ENCODE assay signal across 32 cellular contexts in genomic region chr4:10706236-10706635, GRCh38. TPM values are rescaled to one million over a fixed set of nuclear protein-coding genes. Genes with fewer than 3 reads are reported as not detected.
DNase-seq lines count a peak whose midpoint lies in the region; FAIRE-seq and TF ChIP-seq lines count a peak whose summit lies in the region.
"Had no signal": no experiment of that assay in that cellular context is flagged by ENCODE, and none has a peak within 500 bp of the region (broad histone marks: within the 10 kb centered on the region; RNA-seq: fewer than 3 reads in every experiment).

No MANE protein-coding gene starts in this region.

- H3K4me2 ChIP-seq in endothelial cell of umbilical vein (ENCODE audit: insufficient read depth, low read length) = no peak overlapping the region

- no peaks in the 10 kb centered on the region for H3K79me2 ChIP-seq in endothelial cell of umbilical vein (ENCODE audit: control insufficient read depth, insufficient read depth, low read length)

- intact Hi-C loops in endothelial cell of umbilical vein (cut with micrococcal nuclease) = no loop called here
- intact Hi-C loops in prostate gland (cut with DNase I) = no loop called here

- CTCF ChIA-PET in endothelial cell of umbilical vein (lab: Charles Lee) = no interaction called here

- dilution Hi-C loops in endothelial cell of umbilical vein (cut with MboI; ENCODE audit: extremely low pct_ligation_motif_present, low sequenced_read_pairs) = no loop called here

- H3K36me3 ChIP-seq in endothelial cell of umbilical vein (ENCODE audit: control insufficient read depth in 2 of 2, extremely low read depth in 1 of 2, insufficient read depth in 2 of 2, low read length in 2 of 2) (no peaks in the 10 kb centered on the region), prostate gland (no peaks in the 10 kb centered on the region)
- H3K36me3 ChIP-seq: heart right ventricle, upper lobe of left lung had no signal

- H3K4me1 Mint-ChIP-seq in osteocyte (ENCODE audit: unreplicated experiment) = peaks cover 24% of the 10 kb centered on the region
- H3K4me1 Mint-ChIP-seq: CD4-positive, alpha-beta memory T cell had no signal

- no peak for TF ChIP-seq CTCF in endothelial cell of umbilical vein (IDR thresholded peaks at IDR 0.05; ENCODE audit: extremely low read depth in 1 of 2, insufficient read depth in 1 of 2, low read depth in 1 of 2, low read length in 2 of 2)
- no peak for TF ChIP-seq CTCF in prostate gland (IDR thresholded peaks at IDR 0.05)
- TF ChIP-seq CTCF in osteocyte (IDR thresholded peaks at IDR 0.05) = no peak

- no peaks in the 10 kb centered on the region for H3K9me3 ChIP-seq in endothelial cell of umbilical vein (replicated peaks; ENCODE audit: control insufficient read depth, insufficient read depth, low read length)
- no peaks in the 10 kb centered on the region for H3K9me3 ChIP-seq in prostate gland
- H3K9me3 ChIP-seq: heart right ventricle, upper lobe of left lung had no signal

- H3K4me3 Mint-ChIP-seq in osteocyte (ENCODE audit: unreplicated experiment) = no peak overlapping the region
- H3K4me3 Mint-ChIP-seq: activated CD8-positive, alpha-beta T cell treated with anti-CD3 and anti-CD28 coated beads, Interleukin-2, amount 10 ng/mL, durations not matched to agents 7 days and 5 days; memory B cell had no signal

- DNase-seq in NCI-H2196 (lab: John Stamatoyannopoulos, UW; ENCODE audit: unreplicated experiment) (peak; percentile 52), NCI-H2196 treated with DMSO at 0.1 percent for 48 hours (lab: John Stamatoyannopoulos, UW; ENCODE audit: unreplicated experiment) (no peak), RPMI7951 (ENCODE audit: low read depth) (peak; percentile 0), endothelial cell of umbilical vein (ENCODE audit: low read depth, low spot score) (peak; percentile 50), prostate gland (ENCODE audit: low spot score) (peak; percentile 54), osteocyte (ENCODE audit: extremely low spot score, unreplicated experiment) (no peak), HuH-7.5 (ENCODE audit: low spot score) (no peak)
- no peak for DNase-seq in stimulated activated CD8-positive, alpha-beta memory T cell treated with anti-CD3 and anti-CD28 coated beads, Interleukin-4, amount 100 ng/mL, for 48 hours
- DNase-seq: activated CD4-positive, alpha-beta T cell treated with anti-CD3 and anti-CD28 coated beads for 1 hour; activated CD8-positive, alpha-beta T cell treated with anti-CD3 and anti-CD28 coated beads, Interleukin-2, amount 10 ng/mL, durations not matched to agents 7 days and 5 days; activated effector memory CD4-positive, alpha-beta T cell treated with anti-CD3 and anti-CD28 coated beads, Interleukin-2, amount 50 U/mL, for 16 hours; activated T-cell treated with anti-CD3 and anti-CD28 coated beads for 4 hours; CD4-positive, alpha-beta memory T cell; DMS 273 treated with DMSO at 0.1 percent for 48 hours; HCEC 1CT; heart right ventricle; naive B cell; NCI-H1436; NCI-H2171; NCI-H69; nucleus accumbens; Right ventricle myocardium superior; substantia nigra; T1000; upper lobe of left lung had no signal

- H3K9me1 ChIP-seq in endothelial cell of umbilical vein (replicated peaks; ENCODE audit: control insufficient read depth, extremely low read depth, insufficient read depth, low read length) = no peaks in the 10 kb centered on the region

- H2AFZ ChIP-seq in endothelial cell of umbilical vein (ENCODE audit: low read depth, low read length) = no peak overlapping the region

- POLR2A ChIA-PET in endothelial cell of umbilical vein (lab: Charles Lee) = no interaction called here

- no peak overlapping the region for H3K9ac ChIP-seq in endothelial cell of umbilical vein (replicated peaks; ENCODE audit: extremely low read depth, insufficient read depth, low read length)

- 21% methylated on average over 1 of the region's 1 CpG for WGBS in prostate gland

- no peak overlapping the region for H3K4me3 ChIP-seq in endothelial cell of umbilical vein (replicated peaks in 1 of 3; ENCODE audit: insufficient read depth in 1 of 3, low read depth in 1 of 3, low read length in 3 of 3)
- H3K4me3 ChIP-seq in prostate gland = no peak overlapping the region
- H3K4me3 ChIP-seq: heart right ventricle, skin epidermis, upper lobe of left lung had no signal

- no peaks in the 10 kb centered on the region for H3K27me3 ChIP-seq in endothelial cell of umbilical vein (ENCODE audit: control insufficient read depth in 2 of 2, insufficient read depth in 2 of 2, low read length in 2 of 2)
- no peaks in the 10 kb centered on the region for H3K27me3 ChIP-seq in prostate gland (replicated peaks; ENCODE audit: insufficient read depth)
- H3K27me3 ChIP-seq: heart right ventricle, upper lobe of left lung had no signal

- TF ChIP-seq POLR2A in endothelial cell of umbilical vein (IDR thresholded peaks at IDR 0.05; ENCODE audit: low read depth, low read length) (no peak), prostate gland (IDR thresholded peaks at IDR 0.05) (no peak)

- BruUV-seq in endothelial cell of umbilical vein (replicated peaks; lab: Mats Ljungman, UMichigan) = no TSS peak

- H3K27ac Mint-ChIP-seq in osteocyte (ENCODE audit: unreplicated experiment) = no peak overlapping the region
- H3K27ac Mint-ChIP-seq: activated CD8-positive, alpha-beta T cell treated with anti-CD3 and anti-CD28 coated beads, Interleukin-2, amount 10 ng/mL, durations not matched to agents 7 days and 5 days; CD4-positive, alpha-beta memory T cell; memory B cell had no signal

- H3K9me3 Mint-ChIP-seq in osteocyte (ENCODE audit: unreplicated experiment) = no peaks in the 10 kb centered on the region
- H3K9me3 Mint-ChIP-seq: CD4-positive, alpha-beta memory T cell; memory B cell; naive B cell had no signal

- H3K27me3 Mint-ChIP-seq in osteocyte (ENCODE audit: unreplicated experiment) = no peaks in the 10 kb centered on the region
- H3K27me3 Mint-ChIP-seq: CD4-positive, alpha-beta memory T cell; memory B cell; naive B cell had no signal

- FAIRE-seq in endothelial cell of umbilical vein (lab: Jason Lieb, UNC) = no peak
- FAIRE-seq: endometrium, HepG2 had no signal

- H3K4me1 ChIP-seq in endothelial cell of umbilical vein (ENCODE audit: control insufficient read depth, extremely low read depth, insufficient read depth, low read length) = no peaks in the 10 kb centered on the region
- H3K4me1 ChIP-seq in prostate gland (replicated peaks) = peaks cover 3% of the 10 kb centered on the region
- H3K4me1 ChIP-seq: heart right ventricle, upper lobe of left lung had no signal

- no peak overlapping the region for H3K27ac ChIP-seq in endothelial cell of umbilical vein (ENCODE audit: insufficient read depth, low read depth, low read length)
- no peak overlapping the region for H3K27ac ChIP-seq in prostate gland
- H3K27ac ChIP-seq: heart right ventricle, HL-60, skin epidermis, upper lobe of left lung had no signal

- no peaks in the 10 kb centered on the region for H4K20me1 ChIP-seq in endothelial cell of umbilical vein (replicated peaks; ENCODE audit: control insufficient read depth, extremely low read depth, insufficient read depth, low read length)

- no peaks in the 10 kb centered on the region for H3K36me3 Mint-ChIP-seq in osteocyte (ENCODE audit: unreplicated experiment)
- H3K36me3 Mint-ChIP-seq: CD4-positive, alpha-beta memory T cell; memory B cell had no signal

TF ChIP-seq in endothelial cell of umbilical vein, 7 proteins besides CTCF, POLR2A, EP300 and RAD21:
- TF ChIP-seq FOS (IDR thresholded peaks at IDR 0.05; ENCODE audit: borderline replicate concordance, insufficient read depth, low read length) = no peak
- TF ChIP-seq JUN (IDR thresholded peaks at IDR 0.05; ENCODE audit: borderline replicate concordance, insufficient read depth, insufficient read length, low read depth) = no peak
- no peak for TF ChIP-seq MYC (IDR thresholded peaks at IDR 0.05; ENCODE audit: low read depth, low read length)
- TF ChIP-seq MAX (IDR thresholded peaks at IDR 0.05; ENCODE audit: insufficient read depth, insufficient read length) = no peak
- no peak for TF ChIP-seq EZH2 (IDR thresholded peaks at IDR 0.05; ENCODE audit: borderline replicate concordance, low read depth, low read length, severe bottlenecking)
- no peak for TF ChIP-seq POLR2AphosphoS5 (IDR thresholded peaks at IDR 0.05; ENCODE audit: insufficient read depth, low read depth, low read length)

RNA-seq across cellular contexts. Expression of gene CLNK, which starts 21.7 kb away (rescaled TPM):
- total RNA-seq in RPMI7951 (2014; rRNA removed; shearing (Covaris generic)) = not detected in 2 replicates
- total RNA-seq in endothelial cell of umbilical vein = not detected in 2 replicates
- not detected in 2 replicates for polyA plus RNA-seq in endothelial cell of umbilical vein
- polyA plus RNA-seq in endothelial cell of umbilical vein (2011; cell fraction: cytosol; rRNA removed) = not detected in 2 replicates
- not detected in 2 replicates for polyA plus RNA-seq in endothelial cell of umbilical vein (2011; cell fraction: nucleus; rRNA removed)
- polyA plus RNA-seq in endothelial cell of umbilical vein (2012) = not detected in 2 replicates
- polyA minus RNA-seq in endothelial cell of umbilical vein = not detected in 2 replicates
- not detected for polyA minus RNA-seq in endothelial cell of umbilical vein (2011; cell fraction: cytosol; rRNA and poly(A)+ RNA removed)
- polyA minus RNA-seq in endothelial cell of umbilical vein (2011; cell fraction: nucleus; rRNA and poly(A)+ RNA removed) = not detected in 2 replicates
- total RNA-seq in prostate gland = not detected
- total RNA-seq in osteocyte = not detected in 2 replicates
- total RNA-seq: A172; activated CD8-positive, alpha-beta T cell treated with anti-CD3 and anti-CD28 coated beads, Interleukin-2, amount 10 ng/mL, durations not matched to agents 7 days and 5 days; fibroblast of villous mesenchyme; HepG2; Right ventricle myocardium superior had no signal
- polyA plus RNA-seq: CD4-positive, alpha-beta memory T cell; heart right ventricle; HepG2 had no signal

Comparison
In these comparisons a context has a peak if more than half of its experiments do, and no peak if none do; other contexts are left out.
1. DNase-seq: peak in NCI-H2196 (single experiment), RPMI7951 (single experiment), endothelial cell of umbilical vein (single experiment) and prostate gland (single experiment); none in NCI-H2196 treated with DMSO at 0.1 percent for 48 hours (single experiment), stimulated activated CD8-positive, alpha-beta memory T cell treated with anti-CD3 and anti-CD28 coated beads, Interleukin-4, amount 100 ng/mL, for 48 hours (single experiment), osteocyte (single experiment) and HuH-7.5 (single experiment).